8 cellular contexts compared by ENCODE assay signal in the genomic region with DNA sequence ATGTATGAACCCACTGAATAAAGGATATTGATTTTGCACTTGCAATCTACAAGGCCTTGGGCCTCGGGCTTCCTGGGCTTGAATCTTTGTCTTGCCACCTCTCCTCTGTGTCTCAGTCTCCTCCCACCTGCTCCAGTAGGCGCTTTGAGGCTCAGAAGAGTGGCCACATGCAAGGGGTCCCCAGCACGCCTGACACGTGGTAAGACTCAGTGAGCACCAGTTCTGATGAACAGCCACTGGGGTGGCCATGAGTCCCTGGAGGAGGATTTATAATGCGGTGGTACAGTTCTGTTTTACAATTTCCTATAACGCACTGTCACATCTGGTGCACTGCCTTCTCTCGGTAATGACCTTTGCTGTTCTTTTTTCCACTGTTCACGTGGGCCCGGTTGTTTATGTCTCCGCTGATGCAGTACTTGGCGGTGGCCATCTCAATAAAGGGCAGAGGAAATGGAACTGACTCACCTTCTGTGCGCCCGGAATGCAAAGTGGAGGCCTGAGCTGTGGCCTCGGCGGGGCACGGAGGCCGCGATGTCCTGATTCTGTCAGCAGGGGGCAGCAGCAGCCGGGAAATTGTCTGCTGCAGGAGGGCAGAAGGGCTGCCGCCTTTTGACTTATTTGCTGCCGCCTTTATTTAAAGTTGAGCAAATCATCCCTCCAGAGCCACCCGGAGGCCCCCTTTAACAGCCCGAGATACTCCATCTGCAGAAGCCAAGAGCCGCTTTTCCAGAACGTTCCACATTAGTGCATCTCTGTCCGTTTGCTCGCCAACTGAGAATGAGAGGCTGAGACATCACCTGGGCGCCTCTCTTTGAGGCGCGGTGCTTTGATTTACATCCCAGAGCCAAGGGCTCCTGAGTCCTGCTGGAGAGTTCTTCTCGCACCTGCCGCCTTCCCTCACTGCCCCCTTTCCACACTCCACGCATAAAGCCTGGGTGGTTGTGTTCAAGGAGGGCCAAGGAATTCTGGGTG. TPM values are rescaled to one million over a fixed set of nuclear protein-coding genes. Genes with fewer than 3 reads are reported as not detected.
A peak's percentile ranks its signal among the peaks of the same experiment; 100 is the strongest.
DNase-seq lines count a peak whose midpoint lies in the region; ATAC-seq, FAIRE-seq and TF ChIP-seq lines count a peak whose summit lies in the region.

No MANE protein-coding gene starts in this region.

- POLR2A ChIA-PET in activated B cell treated with CpG ODN at 0.5 μM for 24 hours (lab: Charles Lee), result interaction anchor here (0.5 to 2.1 kb wide), 9 partner anchors 71 to 273 kb away, joined by 3 to 12 read pairs (median 3); a partner anchor contains a TSS

- peak overlapping the region; percentile 64 for H2AFZ ChIP-seq in mammary epithelial cell (ENCODE audit: low read depth, low read length)

- peaks cover 14% of the 10 kb centered on the region for H3K4me1 Mint-ChIP-seq in activated B cell treated with CpG ODN at 0.5 μM for 24 hours

- 30% methylated on average over 28 of the region's 33 CpGs for whole genome bisulfite sequencing in mammary epithelial cell (ENCODE audit: low coverage, missing lambda C conversion rate)

- peak; percentile 97 for TF ChIP-seq CTCF in activated B cell treated with CpG ODN at 0.5 μM for 24 hours (IDR thresholded peaks at IDR 0.05)
- peak; percentile 86 to 87 for TF ChIP-seq CTCF in mammary epithelial cell (conservative IDR thresholded peaks at IDR 0.05 in 1 of 2, IDR thresholded peaks at IDR 0.05 in 1 of 2; ENCODE audit: extremely low read depth in 1 of 2, insufficient read depth in 1 of 2, low read depth in 1 of 2, low read length in 2 of 2)

- dilution Hi-C loops in mammary epithelial cell (cut with HindIII; ENCODE audit: low sequenced_read_pairs), result no loop called here

- H3K4me2 ChIP-seq in mammary epithelial cell (ENCODE audit: insufficient read depth, low read depth, low read length), result no peak overlapping the region

- no peaks in the 10 kb centered on the region for H3K36me3 ChIP-seq in mammary epithelial cell (ENCODE audit: insufficient read depth, low read length)

- H3K4me1 ChIP-seq in mammary epithelial cell (ENCODE audit: insufficient read depth, low read length), result peaks cover 4% of the 10 kb centered on the region

- no peaks in the 10 kb centered on the region for H3K79me2 ChIP-seq in mammary epithelial cell (ENCODE audit: insufficient read depth, low read length)

- BruUV-seq in mammary epithelial cell (replicated peaks; lab: Mats Ljungman, UMichigan), result no TSS peak

- H3K36me3 Mint-ChIP-seq in activated B cell treated with CpG ODN at 0.5 μM for 24 hours (ENCODE audit: low read depth), result no peaks in the 10 kb centered on the region

- H3K27me3 Mint-ChIP-seq in activated B cell treated with CpG ODN at 0.5 μM for 24 hours, result peaks cover 3% of the 10 kb centered on the region

- no peak overlapping the region for H3K27ac ChIP-seq in mammary epithelial cell (ENCODE audit: insufficient read depth, low read depth, low read length)

- no peaks in the 10 kb centered on the region for H3K27me3 ChIP-seq in mammary epithelial cell (ENCODE audit: insufficient read depth, low read length)

- H3K4me3 ChIP-seq in mammary epithelial cell (replicated peaks in 1 of 3; ENCODE audit: insufficient read depth in 1 of 3, low read depth in 2 of 3, low read length in 3 of 3), result no peak overlapping the region

- DNase-seq in DMS153 treated with DMSO at 0.1 percent for 48 hours (lab: John Stamatoyannopoulos, UW; ENCODE audit: unreplicated experiment) (peak; percentile 74), H54 (ENCODE audit: insufficient read length, low spot score) (peak; percentile 81), NCI-H1694 treated with DMSO at 0.1 percent for 48 hours (lab: John Stamatoyannopoulos, UW) (peak; percentile 11), activated B cell treated with CpG ODN at 0.5 μM for 24 hours (peak; percentile 87), mammary epithelial cell (peak; percentile 77), islet precursor cell (peak; percentile 95)
- DNase-seq in stimulated activated CD4-positive, alpha-beta T cell treated with anti-CD3 and anti-CD28 coated beads, Interleukin-12 subunit alpha, Interleukin-12 subunit beta, amount 100 ng/mL, for 48 hours (ENCODE audit: low read depth in 2 of 3, low spot score in 1 of 3), result peak; percentile 82 to 97 (median 87)

- no peak for TF ChIP-seq POLR2A in H54 (IDR thresholded peaks at IDR 0.05; ENCODE audit: low read depth, low read length)

- H3K9me3 ChIP-seq in mammary epithelial cell (replicated peaks; ENCODE audit: insufficient read depth, low read length), result no peaks in the 10 kb centered on the region

- intact Hi-C loops in activated B cell treated with CpG ODN at 0.5 μM for 24 hours (cut with micrococcal nuclease), result loop anchor here (1.0 to 5.0 kb wide), 7 partner anchors 74 to 416 kb away; a partner anchor contains a TSS
- intact Hi-C loops in mammary epithelial cell (cut with micrococcal nuclease), result loop anchor here (1.0 to 5.0 kb wide), 5 partner anchors 74 to 415 kb away; no protein-coding TSS in a partner anchor

- in situ Hi-C loops in mammary epithelial cell (cut with MboI; ENCODE audit: low sequenced_read_pairs in 2 of 2), result loop anchor here (10.0 kb wide), 2 partner anchors 63 to 193 kb away; no protein-coding TSS in a partner anchor

- no peaks in the 10 kb centered on the region for H4K20me1 ChIP-seq in mammary epithelial cell (ENCODE audit: insufficient read depth, low read length)

- ATAC-seq in activated B cell treated with CpG ODN at 0.5 μM for 24 hours (ENCODE audit: low read depth), result peak; percentile 98
- no peak for ATAC-seq in HG02623 (IDR thresholded peaks at IDR 0.05; ENCODE audit: unreplicated experiment)

- CTCF ChIA-PET in activated B cell treated with CpG ODN at 0.5 μM for 24 hours (lab: Charles Lee), result interaction anchor here (0.7 to 7.1 kb wide), 16 partner anchors 8 to 418 kb away, joined by 3 to 60 read pairs (median 4); a partner anchor contains a TSS
- CTCF ChIA-PET in mammary epithelial cell (lab: Charles Lee; ENCODE audit: low non-redundant PET), result interaction anchor here (0.6 to 1.1 kb wide), 5 partner anchors 21 to 701 kb away, joined by 3 to 8 read pairs (median 4); no protein-coding TSS in a partner anchor

- FAIRE-seq in H54 (lab: Jason Lieb, UNC), result peak; percentile 66

- peak overlapping the region; percentile 77 for H3K27ac Mint-ChIP-seq in activated B cell treated with CpG ODN at 0.5 μM for 24 hours

- peak overlapping the region; percentile 41 for H3K4me3 Mint-ChIP-seq in activated B cell treated with CpG ODN at 0.5 μM for 24 hours

- H3K9me3 Mint-ChIP-seq in activated B cell treated with CpG ODN at 0.5 μM for 24 hours, result no peaks in the 10 kb centered on the region

- H3K9ac ChIP-seq in mammary epithelial cell (ENCODE audit: insufficient read depth, low read length), result no peak overlapping the region

RNA-seq across cellular contexts. Expression of a gene that starts 6.0 kb away (rescaled TPM):
- total RNA-seq in activated B cell treated with CpG ODN at 0.5 μM for 24 hours (26.2 and 32.7 TPM in 2 replicates), mammary epithelial cell (10 to 100 TPM; 13.7 to 22.3 TPM)
- polyA plus RNA-seq in mammary epithelial cell, result 8.6 TPM
- not detected for polyA minus RNA-seq in mammary epithelial cell

RNA-seq across cellular contexts. Expression of a gene that starts 34.9 kb away (rescaled TPM):
- not detected in 2 replicates for total RNA-seq in activated B cell treated with CpG ODN at 0.5 μM for 24 hours
- not detected for total RNA-seq in mammary epithelial cell
- polyA plus RNA-seq in mammary epithelial cell, result not detected
- not detected for polyA minus RNA-seq in mammary epithelial cell

Comparison
In these comparisons a context has a peak if more than half of its experiments do, and no peak if none do; other contexts are left out.
1. DNase-seq: peak in every context shown above with its lines; median percentile 95 in islet precursor cell; 87 in activated B cell treated with CpG ODN at 0.5 μM for 24 hours; 87 in stimulated activated CD4-positive, alpha-beta T cell treated with anti-CD3 and anti-CD28 coated beads, Interleukin-12 subunit alpha, Interleukin-12 subunit beta, amount 100 ng/mL, for 48 hours; 81 in H54; 77 in mammary epithelial cell; 74 in DMS153 treated with DMSO at 0.1 percent for 48 hours; 11 in NCI-H1694 treated with DMSO at 0.1 percent for 48 hours.